Comparison of ENCODE assay signal across 26 cellular contexts in genomic region chr5:116479776-116480675, GRCh38.
DNase-seq lines count a peak whose midpoint lies in the region; ATAC-seq, FAIRE-seq and TF ChIP-seq lines count a peak whose summit lies in the region.
"Had no signal": no experiment of that assay in that cellular context is flagged by ENCODE, and none has a peak within 500 bp of the region (broad histone marks: within the 10 kb centered on the region; RNA-seq: fewer than 3 reads in every experiment).

No MANE protein-coding gene starts in this region.

- CTCF ChIA-PET in HepG2 (lab: Yijun Ruan, JAX; ENCODE audit: low intra/inter-chr PET ratio, low total read pairs) = no interaction called here

- TF ChIP-seq RAD21 in liver (IDR thresholded peaks at IDR 0.05) (peak in 1 of 2 donors; percentile 11), HepG2 (CRISPR knock-in tag; IDR thresholded peaks at IDR 0.05) (no peak)

- no peak overlapping the region for H2AFZ ChIP-seq in HepG2 (ENCODE audit: low read length)

- TF ChIP-seq EP300 in HepG2 (IDR thresholded peaks at IDR 0.05; ENCODE audit: low read depth in 2 of 2, low read length in 2 of 2) (no peak), HepG2 (CRISPR knock-in tag; IDR thresholded peaks at IDR 0.05; ENCODE audit: borderline replicate concordance) (no peak)

- H3K36me3 ChIP-seq in liver (ENCODE audit: control insufficient read depth in 4 of 4, insufficient read depth in 3 of 4, low read depth in 1 of 4, low read length in 3 of 4) (no peaks in the 10 kb centered on the region), HepG2 (replicated peaks in 1 of 2; ENCODE audit: control insufficient read depth in 1 of 2, insufficient read depth in 2 of 2, low read length in 2 of 2) (peaks cover 3 to 21% of the 10 kb centered on the region in 2 experiments)
- H3K36me3 ChIP-seq: uterus had no signal

- POLR2A ChIA-PET in HepG2 (lab: Yijun Ruan, JAX) = no interaction called here

- H3K27me3 ChIP-seq in liver (ENCODE audit: control insufficient read depth in 4 of 4, insufficient read depth in 4 of 4, low read length in 3 of 4) (no peaks in the 10 kb centered on the region), HepG2 (ENCODE audit: control insufficient read depth in 1 of 2, insufficient read depth in 2 of 2, low read length in 2 of 2) (no peaks in the 10 kb centered on the region)
- H3K27me3 ChIP-seq: uterus had no signal

- ATAC-seq in HepG2 (no peak), HG02981 (IDR thresholded peaks at IDR 0.05; ENCODE audit: unreplicated experiment) (no peak)
- ATAC-seq: activated T-helper 17 cell treated with anti-CD3 and anti-CD28 coated beads, Interleukin-2, amount 50 U/mL, for 72 hours; effector memory CD8-positive, alpha-beta T cell; stimulated activated naive B cell treated with anti-CD40 and anti-IgM and Interleukin-4, amounts not matched to agents 10 μg/mL and 1 μg/mL and 100 μg/mL, for 72 hours had no signal

- H3K4me1 ChIP-seq in liver (ENCODE audit: control insufficient read depth in 4 of 4, insufficient read depth in 4 of 4, low read length in 3 of 4) (no peaks in the 10 kb centered on the region), HepG2 (ENCODE audit: insufficient read depth, low read length) (no peaks in the 10 kb centered on the region)
- H3K4me1 ChIP-seq: Caco-2, uterus had no signal

- no TSS peak for BruUV-seq in HepG2 (replicated peaks; lab: Mats Ljungman, UMichigan)

- no peak overlapping the region for H3K4me2 ChIP-seq in HepG2 (ENCODE audit: low read depth, low read length)

- DNase-seq in HepG2 (ENCODE audit: low spot score) (no peak), dermis blood vessel endothelial cell (peak; percentile 38), kidney tubule cell (ENCODE audit: low spot score) (peak; percentile 51), urothelium cell line (ENCODE audit: low spot score) (no peak), midbrain (lab: John Stamatoyannopoulos, UW) (no peak)
- no peak for DNase-seq in NK-92 treated with Interleukin-12 subunit alpha and Interleukin-12 subunit beta, amount 100 ng/mL, for 24 hours (lab: John Stamatoyannopoulos, UW)
- DNase-seq: activated B cell treated with CpG ODN at 0.5 μM for 24 hours; activated CD4-positive, alpha-beta T cell treated with anti-CD3 and anti-CD28 coated beads, Interleukin-2, amount 50 U/mL, for 4 hours; aorta; Caco-2; DMS79 treated with DMSO at 0.1 percent for 48 hours; effector memory CD8-positive, alpha-beta T cell; GOT3; NCI-H1930; NCI-H526 treated with DMSO at 0.1 percent for 48 hours; nucleus accumbens; stimulated activated CD4-positive, alpha-beta T cell treated with anti-CD3 and anti-CD28 coated beads, Interleukin-4, amount 100 ng/mL, for 1 hour; stimulated activated naive B cell treated with anti-CD40 and anti-IgM and Interleukin-4, amounts not matched to agents 10 μg/mL and 1 μg/mL and 100 μg/mL, for 72 hours; T1000; uterus had no signal

- TF ChIP-seq CTCF in liver (IDR thresholded peaks at IDR 0.05; ENCODE audit: low read depth, low read length, missing input control) = no peak
- TF ChIP-seq CTCF in HepG2 (CRISPR knock-in tag; IDR thresholded peaks at IDR 0.05) = no peak

- 87% methylated on average over 7 of the region's 7 CpGs for WGBS in liver
- WGBS in HepG2 (ENCODE audit: low lambda C conversion rate) = 97% methylated on average over 7 of the region's 7 CpGs

- no peak overlapping the region for H3K27ac ChIP-seq in liver (ENCODE audit: low read depth in 1 of 2, low read length in 2 of 2)
- no peak overlapping the region for H3K27ac ChIP-seq in HepG2 (ENCODE audit: extremely low read length, insufficient read depth, low read length)
- H3K27ac ChIP-seq: uterus had no signal

- H4K20me1 ChIP-seq in HepG2 (ENCODE audit: insufficient read depth, low read length) = no peaks in the 10 kb centered on the region

- no peaks in the 10 kb centered on the region for H3K79me2 ChIP-seq in HepG2 (ENCODE audit: insufficient read depth, low read length)

- intact Hi-C loops in HepG2 (cut with micrococcal nuclease; ENCODE audit: unreplicated experiment) = no loop called here

- H3K4me3 ChIP-seq in liver (ENCODE audit: low read depth in 1 of 3, low read length in 3 of 3) (no peak overlapping the region), HepG2 (replicated peaks in 1 of 3; ENCODE audit: insufficient read depth in 1 of 3, low read depth in 2 of 3, low read length in 3 of 3) (no peak overlapping the region)
- H3K4me3 ChIP-seq: uterus had no signal

- H3K9me3 ChIP-seq in liver (ENCODE audit: control insufficient read depth in 4 of 4, low read length in 3 of 4) = peaks cover 0 to 2% (median under 1%) of the 10 kb centered on the region in 4 donors
- H3K9me3 ChIP-seq in HepG2 (ENCODE audit: low read length) = peaks cover 16% of the 10 kb centered on the region
- H3K9me3 ChIP-seq: Caco-2 had no signal

- in situ Hi-C loops in HepG2 (cut with HindIII; ENCODE audit: extremely low pct_ligation_motif_present, low pct_unique_long_range_greater_than_20kb) = no loop called here

- no peak overlapping the region for H3K9ac ChIP-seq in liver (ENCODE audit: low read depth in 1 of 2, low read length in 2 of 2)
- H3K9ac ChIP-seq in HepG2 (ENCODE audit: insufficient read depth, low read depth, low read length) = no peak overlapping the region

- TF ChIP-seq POLR2A in HepG2 (IDR thresholded peaks at IDR 0.05; ENCODE audit: insufficient read depth in 1 of 2, low read depth in 2 of 2, low read length in 2 of 2) = no peak

- FAIRE-seq in HepG2 (lab: Jason Lieb, UNC) (no peak), urothelium cell line (lab: Jason Lieb, UNC) (peak; percentile 53)
- FAIRE-seq: A204.1, colon, keratinocyte had no signal

TF ChIP-seq in liver, 16 proteins besides CTCF, POLR2A, EP300 and RAD21:
- TF ChIP-seq YY1 (IDR thresholded peaks at IDR 0.05) (no peak), NR2F2 (IDR thresholded peaks at IDR 0.05) (peak; percentile 12)

TF ChIP-seq in HepG2, 621 proteins besides CTCF, POLR2A, EP300 and RAD21 (continues in another document):
- TF ChIP-seq, protein P1, sequence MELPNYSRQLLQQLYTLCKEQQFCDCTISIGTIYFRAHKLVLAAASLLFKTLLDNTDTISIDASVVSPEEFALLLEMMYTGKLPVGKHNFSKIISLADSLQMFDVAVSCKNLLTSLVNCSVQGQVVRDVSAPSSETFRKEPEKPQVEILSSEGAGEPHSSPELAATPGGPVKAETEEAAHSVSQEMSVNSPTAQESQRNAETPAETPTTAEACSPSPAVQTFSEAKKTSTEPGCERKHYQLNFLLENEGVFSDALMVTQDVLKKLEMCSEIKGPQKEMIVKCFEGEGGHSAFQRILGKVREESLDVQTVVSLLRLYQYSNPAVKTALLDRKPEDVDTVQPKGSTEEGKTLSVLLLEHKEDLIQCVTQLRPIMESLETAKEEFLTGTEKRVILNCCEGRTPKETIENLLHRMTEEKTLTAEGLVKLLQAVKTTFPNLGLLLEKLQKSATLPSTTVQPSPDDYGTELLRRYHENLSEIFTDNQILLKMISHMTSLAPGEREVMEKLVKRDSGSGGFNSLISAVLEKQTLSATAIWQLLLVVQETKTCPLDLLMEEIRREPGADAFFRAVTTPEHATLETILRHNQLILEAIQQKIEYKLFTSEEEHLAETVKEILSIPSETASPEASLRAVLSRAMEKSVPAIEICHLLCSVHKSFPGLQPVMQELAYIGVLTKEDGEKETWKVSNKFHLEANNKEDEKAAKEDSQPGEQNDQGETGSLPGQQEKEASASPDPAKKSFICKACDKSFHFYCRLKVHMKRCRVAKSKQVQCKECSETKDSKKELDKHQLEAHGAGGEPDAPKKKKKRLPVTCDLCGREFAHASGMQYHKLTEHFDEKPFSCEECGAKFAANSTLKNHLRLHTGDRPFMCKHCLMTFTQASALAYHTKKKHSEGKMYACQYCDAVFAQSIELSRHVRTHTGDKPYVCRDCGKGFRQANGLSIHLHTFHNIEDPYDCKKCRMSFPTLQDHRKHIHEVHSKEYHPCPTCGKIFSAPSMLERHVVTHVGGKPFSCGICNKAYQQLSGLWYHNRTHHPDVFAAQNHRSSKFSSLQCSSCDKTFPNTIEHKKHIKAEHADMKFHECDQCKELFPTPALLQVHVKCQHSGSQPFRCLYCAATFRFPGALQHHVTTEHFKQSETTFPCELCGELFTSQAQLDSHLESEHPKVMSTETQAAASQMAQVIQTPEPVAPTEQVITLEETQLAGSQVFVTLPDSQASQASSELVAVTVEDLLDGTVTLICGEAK (IDR thresholded peaks at IDR 0.05) = no peak
- TF ChIP-seq, protein P1 (CRISPR knock-in tag; IDR thresholded peaks at IDR 0.05) = no peak
- no peak for TF ChIP-seq MXD4 (CRISPR knock-in tag; IDR thresholded peaks at IDR 0.05)
- no peak for TF ChIP-seq KAT2B (IDR thresholded peaks at IDR 0.05; ENCODE audit: borderline replicate concordance, low read depth, low read length)
- TF ChIP-seq ZNF558 (CRISPR knock-in tag; IDR thresholded peaks at IDR 0.05; ENCODE audit: borderline replicate concordance) = no peak

Comparison
In these comparisons a context has a peak if more than half of its experiments do, and no peak if none do; other contexts are left out.
1. DNase-seq: peak in dermis blood vessel endothelial cell (single experiment) and kidney tubule cell (single experiment); none in HepG2 (single experiment), urothelium cell line (single experiment), NK-92 treated with Interleukin-12 subunit alpha and Interleukin-12 subunit beta, amount 100 ng/mL, for 24 hours (single experiment) and midbrain (single experiment).